In genomic region chr14:69692542-69693053, GRCh38 we compare ENCODE assay signal across 9 cellular contexts.
DNase-seq lines count a peak whose midpoint lies in the region; ATAC-seq and TF ChIP-seq lines count a peak whose summit lies in the region.
"Had no signal": no experiment of that assay in that cellular context is flagged by ENCODE, and none has a peak within 500 bp of the region (broad histone marks: within the 10 kb centered on the region; RNA-seq: fewer than 3 reads in every experiment).

No MANE protein-coding gene starts in this region.

- no peaks in the 10 kb centered on the region for H3K9me3 ChIP-seq in Karpas-422 (ENCODE audit: low read length)
- H3K9me3 ChIP-seq in colonic mucosa, result no peaks in the 10 kb centered on the region
- no peaks in the 10 kb centered on the region for H3K9me3 ChIP-seq in naive thymus-derived CD4-positive, alpha-beta T cell (ENCODE audit: control insufficient read depth in 2 of 3, low read length in 3 of 3)
- H3K9me3 ChIP-seq in trophoblast cell (ENCODE audit: insufficient read depth, low read depth, low read length), result peaks cover 2% of the 10 kb centered on the region

- DNase-seq in CD14-positive monocyte (ENCODE audit: low spot score) (no peak), Karpas-422 (no peak), colonic mucosa (no peak), HFFc6 (no peak), SKM-1 (lab: John Stamatoyannopoulos, UW; ENCODE audit: unreplicated experiment) (no peak), trophoblast cell (no peak)
- no peak for DNase-seq in naive thymus-derived CD4-positive, alpha-beta T cell
- DNase-seq: activated naive CD4-positive, alpha-beta T cell treated with anti-CD3 and anti-CD28 coated beads, Interleukin-2, amount 10 ng/mL, durations not matched to agents 7 days and 5 days had no signal

- POLR2A ChIA-PET in naive thymus-derived CD4-positive, alpha-beta T cell (lab: Charles Lee), result no interaction called here

- H3K4me3 ChIP-seq in Karpas-422 (ENCODE audit: low read length) (peak overlapping the region; percentile 26; the same call in 1 of the 2 replicates), colonic mucosa (no peak overlapping the region), trophoblast cell (ENCODE audit: low read depth, low read length) (no peak overlapping the region)
- H3K4me3 ChIP-seq in naive thymus-derived CD4-positive, alpha-beta T cell (ENCODE audit: low read length), result no peak overlapping the region

- H3K27me3 ChIP-seq in Karpas-422 (ENCODE audit: low read length), result no peaks in the 10 kb centered on the region
- no peaks in the 10 kb centered on the region for H3K27me3 ChIP-seq in colonic mucosa
- H3K27me3 ChIP-seq in naive thymus-derived CD4-positive, alpha-beta T cell (ENCODE audit: control insufficient read depth in 2 of 2, insufficient read depth in 2 of 2, low read length in 2 of 2), result no peaks in the 10 kb centered on the region
- no peaks in the 10 kb centered on the region for H3K27me3 ChIP-seq in trophoblast cell (ENCODE audit: insufficient read depth, low read length)

- no peak overlapping the region for H3K14ac ChIP-seq in trophoblast cell (ENCODE audit: low read length)

- H4K91ac ChIP-seq in trophoblast cell (ENCODE audit: low read depth, low read length), result no peak overlapping the region

- H4K12ac ChIP-seq in trophoblast cell (ENCODE audit: low read depth, low read length), result no peak overlapping the region

- no peaks in the 10 kb centered on the region for H3K79me1 ChIP-seq in trophoblast cell (ENCODE audit: low read length)

- H3K4ac ChIP-seq in trophoblast cell (ENCODE audit: low read depth, low read length), result no peak overlapping the region

- H2BK120ac ChIP-seq in trophoblast cell (ENCODE audit: insufficient read depth, low read length, poor library complexity), result no peak overlapping the region

- H3K4me2 ChIP-seq in Karpas-422 (ENCODE audit: low read depth, low read length, poor library complexity, severe bottlenecking) (peak overlapping the region; percentile 75), trophoblast cell (ENCODE audit: low read length) (no peak overlapping the region)

- H3K27ac ChIP-seq in Karpas-422 (ENCODE audit: low read length), result peak overlapping the region; percentile 90
- H3K27ac ChIP-seq in colonic mucosa, result peak overlapping the region; percentile 88
- no peak overlapping the region for H3K27ac ChIP-seq in naive thymus-derived CD4-positive, alpha-beta T cell (ENCODE audit: low read depth, low read length)
- H3K27ac ChIP-seq in trophoblast cell (ENCODE audit: low read depth, low read length), result no peak overlapping the region

- intact Hi-C loops in CD14-positive monocyte (cut with micrococcal nuclease), result loop anchor here in 1 of 2 donors (5.0 kb wide), 1 partner anchor 35 kb away; no protein-coding TSS in a partner anchor
- intact Hi-C loops in colonic mucosa (cut with DNase I), result no loop called here
- intact Hi-C loops in naive thymus-derived CD4-positive, alpha-beta T cell (cut with micrococcal nuclease), result no loop called here

- H2BK5ac ChIP-seq in trophoblast cell (ENCODE audit: low read depth, low read length, poor library complexity), result no peak overlapping the region

- H3K4me1 ChIP-seq in Karpas-422 (ENCODE audit: low read length) (peaks cover 96% of the 10 kb centered on the region), colonic mucosa (peaks cover 41% of the 10 kb centered on the region), trophoblast cell (ENCODE audit: control insufficient read depth in 1 of 2, insufficient read depth in 2 of 2, low read length in 2 of 2) (peaks cover 6 to 8% of the 10 kb centered on the region in 2 experiments)
- H3K4me1 ChIP-seq in naive thymus-derived CD4-positive, alpha-beta T cell (ENCODE audit: control insufficient read depth in 2 of 2, insufficient read depth in 2 of 2, low read length in 2 of 2), result peaks cover 13 to 40% of the 10 kb centered on the region in 2 donors

- H4K8ac ChIP-seq in trophoblast cell (ENCODE audit: low read depth, low read length), result no peak overlapping the region

- H3K27me3 Mint-ChIP-seq in CD14-positive monocyte (ENCODE audit: low read depth in 3 of 3), result no peaks in the 10 kb centered on the region
- no peaks in the 10 kb centered on the region for H3K27me3 Mint-ChIP-seq in naive thymus-derived CD4-positive, alpha-beta T cell
- H3K27me3 Mint-ChIP-seq in HFFc6 (ENCODE audit: insufficient read depth), result no peaks in the 10 kb centered on the region; the same call in none of the 2 replicates
- H3K27me3 Mint-ChIP-seq: activated naive CD4-positive, alpha-beta T cell treated with anti-CD3 and anti-CD28 coated beads, Interleukin-2, amount 10 ng/mL, durations not matched to agents 7 days and 5 days had no signal

- no peaks in the 10 kb centered on the region for H3K9me2 ChIP-seq in Karpas-422 (replicated peaks; ENCODE audit: insufficient read depth, low read length)

- no CpG with 5 or more reads among the region's 1 CpG for WGBS in trophoblast cell (ENCODE audit: extremely low coverage, insufficient coverage, insufficient read length)

- no peak overlapping the region for H3K23ac ChIP-seq in trophoblast cell (ENCODE audit: low read length)

- H3K36me3 ChIP-seq in Karpas-422 (ENCODE audit: insufficient read depth, low read length) (no peaks in the 10 kb centered on the region), colonic mucosa (no peaks in the 10 kb centered on the region), trophoblast cell (ENCODE audit: control insufficient read depth in 1 of 2, insufficient read depth in 2 of 2, low read length in 2 of 2) (no peaks in the 10 kb centered on the region)
- peaks cover 0 to 3% (median 0%) of the 10 kb centered on the region in 3 experiments for H3K36me3 ChIP-seq in naive thymus-derived CD4-positive, alpha-beta T cell (ENCODE audit: control insufficient read depth in 2 of 3, insufficient read depth in 3 of 3, low read length in 3 of 3)

- H3K79me2 ChIP-seq in Karpas-422 (ENCODE audit: low read length) (peaks cover 97% of the 10 kb centered on the region), trophoblast cell (ENCODE audit: control insufficient read depth, insufficient read depth, low read length, poor library complexity) (no peaks in the 10 kb centered on the region)

- H3K4me3 Mint-ChIP-seq in CD14-positive monocyte (no peak overlapping the region), HFFc6 (no peak overlapping the region)
- no peak overlapping the region for H3K4me3 Mint-ChIP-seq in naive thymus-derived CD4-positive, alpha-beta T cell
- H3K4me3 Mint-ChIP-seq: activated naive CD4-positive, alpha-beta T cell treated with anti-CD3 and anti-CD28 coated beads, Interleukin-2, amount 10 ng/mL, durations not matched to agents 7 days and 5 days had no signal

- H3K9ac ChIP-seq in Karpas-422 (ENCODE audit: low read length), result peak overlapping the region; percentile 59
- peak overlapping the region in 1 of 2 donors; percentile 83 for H3K9ac ChIP-seq in colonic mucosa (ENCODE audit: low read depth in 2 of 2, low read length in 2 of 2)
- H3K9ac ChIP-seq in trophoblast cell (ENCODE audit: low read length), result no peak overlapping the region

- H4K20me1 ChIP-seq in Karpas-422 (ENCODE audit: insufficient read depth, low read depth, low read length), result no peaks in the 10 kb centered on the region; the same call in 1 of the 2 replicates

- H3K27ac Mint-ChIP-seq in CD14-positive monocyte (peak overlapping the region in 6 of 7 donors; percentile 78 to 94 (median 90)), HFFc6 (no peak overlapping the region)
- H3K27ac Mint-ChIP-seq in naive thymus-derived CD4-positive, alpha-beta T cell, result peak overlapping the region in 5 of 9 donors; percentile 13 to 57 (median 28)

- H3K36me3 Mint-ChIP-seq in CD14-positive monocyte (peaks cover 32 to 37% of the 10 kb centered on the region in 2 donors), HFFc6 (ENCODE audit: low read depth) (no peaks in the 10 kb centered on the region)
- H3K36me3 Mint-ChIP-seq in naive thymus-derived CD4-positive, alpha-beta T cell, result peaks cover 0 to 21% (median 13%) of the 10 kb centered on the region in 5 donors

- CTCF ChIA-PET in naive thymus-derived CD4-positive, alpha-beta T cell (lab: Charles Lee), result no interaction called here

- no peak for TF ChIP-seq CTCF in CD14-positive monocyte (IDR thresholded peaks at IDR 0.05)
- no peak for TF ChIP-seq CTCF in colonic mucosa (IDR thresholded peaks at IDR 0.05)
- no peak for TF ChIP-seq CTCF in HFFc6 (IDR thresholded peaks at IDR 0.05)

- H2AFZ ChIP-seq in Karpas-422 (ENCODE audit: low read length), result no peak overlapping the region
- no peak overlapping the region for H2AFZ ChIP-seq in trophoblast cell (ENCODE audit: insufficient read depth, low read length, poor library complexity)

- H3K4me1 Mint-ChIP-seq in CD14-positive monocyte (peaks cover 67% of the 10 kb centered on the region), HFFc6 (ENCODE audit: low read depth) (peaks cover 20% of the 10 kb centered on the region)
- H3K4me1 Mint-ChIP-seq in naive thymus-derived CD4-positive, alpha-beta T cell, result peaks cover 73 to 87% (median 78%) of the 10 kb centered on the region in 7 donors

- no peak overlapping the region for H3K18ac ChIP-seq in trophoblast cell (ENCODE audit: low read length)

- H3K9me3 Mint-ChIP-seq in CD14-positive monocyte, result peaks cover 0 to 2% (median 0%) of the 10 kb centered on the region in 7 donors
- peaks cover 0 to 2% (median 0%) of the 10 kb centered on the region in 11 donors for H3K9me3 Mint-ChIP-seq in naive thymus-derived CD4-positive, alpha-beta T cell
- no peaks in the 10 kb centered on the region for H3K9me3 Mint-ChIP-seq in HFFc6
- H3K9me3 Mint-ChIP-seq: activated naive CD4-positive, alpha-beta T cell treated with anti-CD3 and anti-CD28 coated beads, Interleukin-2, amount 10 ng/mL, durations not matched to agents 7 days and 5 days had no signal

- H2BK12ac ChIP-seq in trophoblast cell (ENCODE audit: low read length), result no peak overlapping the region

- no peak for ATAC-seq in naive thymus-derived CD4-positive, alpha-beta T cell
- no peak for ATAC-seq in HG02885 (IDR thresholded peaks at IDR 0.05; ENCODE audit: poor library complexity, unreplicated experiment)

- H2AK5ac ChIP-seq in trophoblast cell (ENCODE audit: low read length), result no peak overlapping the region

Comparison
In these comparisons a context has a peak if more than half of its experiments do, and no peak if none do; other contexts are left out.
1. H3K27ac ChIP-seq: peak in Karpas-422 (single experiment) and colonic mucosa (single experiment); none in naive thymus-derived CD4-positive, alpha-beta T cell (single experiment) and trophoblast cell (single experiment).